Comparison of ENCODE assay signal across 22 cellular contexts in genomic region chr20:23568320-23569011, GRCh38. TPM values are rescaled to one million over a fixed set of nuclear protein-coding genes. Genes with fewer than 3 reads are reported as not detected.
DNase-seq lines count a peak whose midpoint lies in the region; ATAC-seq, FAIRE-seq and TF ChIP-seq lines count a peak whose summit lies in the region.
"Had no signal": no experiment of that assay in that cellular context is flagged by ENCODE, and none has a peak within 500 bp of the region (broad histone marks: within the 10 kb centered on the region; RNA-seq: fewer than 3 reads in every experiment).

Gene CST9L, minus strand, starts transcription at chr20:23568484. Its CDS starts 34 bp downstream, at chr20:23568450.

- TF ChIP-seq CTCF in SK-N-SH (IDR thresholded peaks at IDR 0.05): no peak
- no peak for TF ChIP-seq CTCF in H1 (IDR thresholded peaks at IDR 0.05; ENCODE audit: control extremely low read depth in 1 of 3, insufficient read depth in 1 of 3, low read depth in 1 of 3, low read length in 3 of 3)
- no peak for TF ChIP-seq CTCF in upper lobe of right lung (IDR thresholded peaks at IDR 0.05)
- no peak for TF ChIP-seq CTCF in gastroesophageal sphincter (IDR thresholded peaks at IDR 0.05)

- H4K5ac ChIP-seq in H1 (ENCODE audit: insufficient read length, low read depth, low read length): no peak within 1 kb of the TSS

- intact Hi-C loops in upper lobe of right lung (cut with DNase I): no loop called here

- H4K20me1 ChIP-seq in SK-N-SH (ENCODE audit: insufficient read depth) (no peaks in the 10 kb centered on the region), H1 (replicated peaks in 1 of 2; ENCODE audit: control insufficient read depth in 1 of 2, insufficient read depth in 2 of 2, low read length in 2 of 2) (no peaks in the 10 kb centered on the region)

- H3K79me1 ChIP-seq in H1 (ENCODE audit: low read depth, low read length): no peaks in the 10 kb centered on the region

- TF ChIP-seq POLR2A in H1 (IDR thresholded peaks at IDR 0.05; ENCODE audit: control extremely low read depth in 1 of 2, low read depth in 2 of 2, low read length in 2 of 2): no peak
- no peak for TF ChIP-seq POLR2A in gastroesophageal sphincter (IDR thresholded peaks at IDR 0.05)

- peak within 1 kb of the TSS; percentile 15 for H4K91ac ChIP-seq in H1 (replicated peaks; ENCODE audit: insufficient read length, low read length)

- peak within 1 kb of the TSS; percentile 60; the same call in 1 of the 2 replicates for H2BK12ac ChIP-seq in H1 (ENCODE audit: low read depth, low read length)

- H3K79me2 ChIP-seq in SK-N-SH (ENCODE audit: insufficient read depth) (no peaks in the 10 kb centered on the region), H1 (ENCODE audit: control insufficient read depth in 1 of 2, insufficient read depth in 2 of 2, low read length in 2 of 2) (no peaks in the 10 kb centered on the region)

- no peak within 1 kb of the TSS for H3K56ac ChIP-seq in H1 (replicated peaks; ENCODE audit: insufficient read length, low read depth, low read length)

- no peak within 1 kb of the TSS for H3K4me3 ChIP-seq in SK-N-SH (ENCODE audit: low read depth in 2 of 2, low read length in 1 of 2)
- H3K4me3 ChIP-seq in H1 (ENCODE audit: extremely low read depth in 1 of 4, insufficient read depth in 2 of 4, low read depth in 3 of 4, low read length in 4 of 4): no peak within 1 kb of the TSS
- H3K4me3 ChIP-seq in upper lobe of right lung: no peak within 1 kb of the TSS
- no peak within 1 kb of the TSS for H3K4me3 ChIP-seq in gastroesophageal sphincter
- H3K4me3 ChIP-seq: HAP-1 had no signal

- H3K27me3 ChIP-seq in SK-N-SH (ENCODE audit: insufficient read depth): no peaks in the 10 kb centered on the region
- H3K27me3 ChIP-seq in H1 (replicated peaks in 1 of 4; ENCODE audit: control insufficient read depth in 3 of 4, extremely low read depth in 1 of 4, insufficient read depth in 3 of 4, low read length in 3 of 4): no peaks in the 10 kb centered on the region
- no peaks in the 10 kb centered on the region for H3K27me3 ChIP-seq in upper lobe of right lung
- H3K27me3 ChIP-seq in gastroesophageal sphincter: no peaks in the 10 kb centered on the region

- H3K9me2 ChIP-seq in SK-N-SH: no peaks in the 10 kb centered on the region

- H3K27ac ChIP-seq in SK-N-SH (ENCODE audit: low read depth in 2 of 2, low read length in 1 of 2): no peak within 1 kb of the TSS
- H3K27ac ChIP-seq in H1 (ENCODE audit: low read depth, low read length): no peak within 1 kb of the TSS
- H3K27ac ChIP-seq in upper lobe of right lung: no peak within 1 kb of the TSS
- H3K27ac ChIP-seq in gastroesophageal sphincter: no peak within 1 kb of the TSS
- no peak within 1 kb of the TSS for H3K27ac ChIP-seq in substantia nigra (ENCODE audit: low read depth, low read length, poor library complexity, severe bottlenecking)
- H3K27ac ChIP-seq: 22Rv1, C4-2B had no signal

- H2BK5ac ChIP-seq in H1 (ENCODE audit: low read depth, low read length): no peak within 1 kb of the TSS

- CTCF ChIA-PET in SK-N-SH (lab: Yijun Ruan, JAX): no interaction called here
- CTCF ChIA-PET in H1 (lab: Charles Lee; ENCODE audit: partially characterized antibody): interaction anchor here (1.4 to 1.9 kb wide), 2 partner anchors 18 to 126 kb away, joined by 3 to 5 read pairs; no protein-coding TSS in a partner anchor

- H3K4me1 ChIP-seq in SK-N-SH (ENCODE audit: control insufficient read depth in 1 of 2, insufficient read depth in 2 of 2, low read depth in 1 of 2, low read length in 1 of 2): no peaks in the 10 kb centered on the region
- no peaks in the 10 kb centered on the region; a peak in 1 of 7 replicates for H3K4me1 ChIP-seq in H1 (replicated peaks in 1 of 4; ENCODE audit: control insufficient read depth in 3 of 4, insufficient read depth in 4 of 4, low read length in 3 of 4)
- no peaks in the 10 kb centered on the region for H3K4me1 ChIP-seq in upper lobe of right lung
- no peaks in the 10 kb centered on the region for H3K4me1 ChIP-seq in gastroesophageal sphincter
- H3K4me1 ChIP-seq: HAP-1 had no signal

- H3K4me2 ChIP-seq in SK-N-SH: no peak within 1 kb of the TSS
- H3K4me2 ChIP-seq in H1 (ENCODE audit: insufficient read depth in 1 of 2, low read depth in 2 of 2, low read length in 2 of 2): no peak within 1 kb of the TSS

- DNase-seq in SK-N-SH (peak; percentile 18), H1 (ENCODE audit: low read depth in 1 of 2, low spot score in 2 of 2) (no peak), mesenteric fat pad (ENCODE audit: low spot score) (peak; percentile 62), upper lobe of right lung (peak; percentile 40), substantia nigra (lab: John Stamatoyannopoulos, UW) (no peak)
- DNase-seq: AML-193, DND-41, Karpas-422, NCI-H1417 treated with DMSO at 0.1 percent for 48 hours, NCI-H2029 treated with DMSO at 0.1 percent for 48 hours, NCI-H2171, NCI-H526 had no signal

- H3K23me2 ChIP-seq in H1 (ENCODE audit: low read depth, low read length): no peaks in the 10 kb centered on the region

- no peak for FAIRE-seq in H1 (lab: Jason Lieb, UNC)
- FAIRE-seq: G401.6 had no signal

- no peaks in the 10 kb centered on the region for H3K36me3 ChIP-seq in SK-N-SH (replicated peaks in 1 of 2; ENCODE audit: control insufficient read depth in 1 of 2, insufficient read depth in 2 of 2, low read length in 1 of 2)
- H3K36me3 ChIP-seq in H1 (ENCODE audit: control insufficient read depth in 2 of 4, insufficient read depth in 4 of 4, low read length in 3 of 4): no peaks in the 10 kb centered on the region
- H3K36me3 ChIP-seq in upper lobe of right lung: no peaks in the 10 kb centered on the region
- no peaks in the 10 kb centered on the region for H3K36me3 ChIP-seq in gastroesophageal sphincter
- H3K36me3 ChIP-seq: HAP-1 had no signal

- H3K18ac ChIP-seq in H1 (ENCODE audit: extremely low read depth, low read length): no peak within 1 kb of the TSS

- H2BK120ac ChIP-seq in H1 (replicated peaks; ENCODE audit: low read depth, low read length): no peak within 1 kb of the TSS

- H3K9ac ChIP-seq in SK-N-SH (no peak within 1 kb of the TSS), H1 (replicated peaks in 1 of 4; ENCODE audit: extremely low read depth in 1 of 4, low read depth in 3 of 4, low read length in 3 of 4) (no peak within 1 kb of the TSS)

- TF ChIP-seq EP300 in SK-N-SH (IDR thresholded peaks at IDR 0.05; ENCODE audit: borderline replicate concordance in 1 of 2, low read depth in 1 of 2, low read length in 1 of 2): no peak
- no peak for TF ChIP-seq EP300 in H1 (IDR thresholded peaks at IDR 0.05; ENCODE audit: borderline replicate concordance in 1 of 2, low read depth in 2 of 2, low read length in 2 of 2)
- TF ChIP-seq EP300 in gastroesophageal sphincter (IDR thresholded peaks at IDR 0.05): no peak

- POLR2A ChIA-PET in SK-N-SH (lab: Yijun Ruan, JAX): no interaction called here
- POLR2A ChIA-PET in H1 (lab: Charles Lee; ENCODE audit: partially characterized antibody): no interaction called here

- ATAC-seq in SK-N-SH treated with all-trans-retinoic acid at 6 μM for 48 hours (no peak), upper lobe of right lung (no peak), gastroesophageal sphincter (no peak), HG03439 (IDR thresholded peaks at IDR 0.05; ENCODE audit: unreplicated experiment) (no peak)

- H3K14ac ChIP-seq in H1 (ENCODE audit: insufficient read length): no peak within 1 kb of the TSS

- H2AK5ac ChIP-seq in H1 (ENCODE audit: low read depth, low read length): no peak within 1 kb of the TSS

- no peaks in the 10 kb centered on the region for H3F3A ChIP-seq in SK-N-SH (replicated peaks; ENCODE audit: insufficient read depth)

- no peak within 1 kb of the TSS for H2AFZ ChIP-seq in SK-N-SH (ENCODE audit: low read depth)
- H2AFZ ChIP-seq in H1 (ENCODE audit: low read length): no peak within 1 kb of the TSS

- H2BK20ac ChIP-seq in H1 (ENCODE audit: low read length): no peak within 1 kb of the TSS

- no peak within 1 kb of the TSS; the same call in 1 of the 2 replicates for H2BK15ac ChIP-seq in H1 (ENCODE audit: low read length)

- no peak for TF ChIP-seq RAD21 in SK-N-SH (IDR thresholded peaks at IDR 0.05; ENCODE audit: low read length)
- no peak for TF ChIP-seq RAD21 in H1 (IDR thresholded peaks at IDR 0.05 in 1 of 2, conservative IDR thresholded peaks at IDR 0.05 in 1 of 2; ENCODE audit: low read depth in 2 of 2, low read length in 2 of 2)

- no peak within 1 kb of the TSS for H4K8ac ChIP-seq in H1 (ENCODE audit: extremely low read depth, insufficient read depth, low read length)

- 9% methylated on average over 10 of the region's 11 CpGs for WGBS in SK-N-SH (ENCODE audit: low lambda C conversion rate)
- 93% methylated on average over 11 of the region's 11 CpGs; no CpG with 5 or more reads in 1 of the 2 experiments for WGBS in H1 (ENCODE audit: extremely low coverage in 1 of 2, insufficient coverage in 1 of 2, insufficient read length in 1 of 2, insufficient replicate concordance in 2 of 2, low coverage in 1 of 2, low lambda C conversion rate in 2 of 2, missing lambda C conversion rate in 1 of 2), 2 experiments
- 46 to 87% methylated on average over 3 to 4 of the region's 11 CpGs for WGBS in gastroesophageal sphincter (ENCODE audit: low coverage in 1 of 2), 2 donors

- no peak within 1 kb of the TSS for H3K4ac ChIP-seq in H1 (replicated peaks; ENCODE audit: insufficient read length, low read depth, low read length)

- H3K23ac ChIP-seq in H1 (ENCODE audit: insufficient read length): no peak within 1 kb of the TSS

- H3K9me3 ChIP-seq in SK-N-SH (no peaks in the 10 kb centered on the region), H1 (ENCODE audit: insufficient read depth in 2 of 2, low read depth in 1 of 2, low read length in 1 of 2) (no peaks in the 10 kb centered on the region), upper lobe of right lung (no peaks in the 10 kb centered on the region), gastroesophageal sphincter (no peaks in the 10 kb centered on the region)
- H3K9me3 ChIP-seq: HAP-1 had no signal

TF ChIP-seq in SK-N-SH treated with all-trans-retinoic acid at 6 μM for 48 hours, 23 proteins besides CTCF, POLR2A, EP300 and RAD21 (continues in another document):
- no peak for TF ChIP-seq ZNF8 (CRISPR knock-in tag; IDR thresholded peaks at IDR 0.05)

TF ChIP-seq in H1, 55 proteins besides CTCF, POLR2A, EP300 and RAD21 (continues in another document):
- no peak for TF ChIP-seq RXRA (IDR thresholded peaks at IDR 0.05; ENCODE audit: insufficient read depth, low read depth, low read length)

RNA-seq across cellular contexts. Expression of gene CST9L, which starts in this region (rescaled TPM):
- polyA plus RNA-seq in SK-N-SH (2012; rRNA removed) (not detected in 2 replicates), H1 (2011; rRNA removed) (not detected in 2 replicates)
- not detected in 2 replicates for polyA plus RNA-seq in SK-N-SH (2012; cell fraction: cytosol; rRNA removed)
- polyA plus RNA-seq in SK-N-SH (2012; cell fraction: nucleus; rRNA removed): not detected in 2 replicates
- total RNA-seq in H1 (2021; fragmentation: NEBNext Ultra II Directional; extraction: Animal tissue kit (Norgen Biotek cat#: 25700)): not detected in 2 replicates
- not detected for polyA plus RNA-seq in H1 (2011; cell fraction: cytosol; rRNA removed)
- polyA plus RNA-seq in H1 (2011; cell fraction: nucleus; rRNA removed): not detected
- polyA plus RNA-seq in H1 (2012, experiment 1 of 2): not detected in 4 replicates
- polyA plus RNA-seq in H1 (2012, experiment 2 of 2): not detected
- polyA plus RNA-seq in H1 (2013, experiment 1 of 2): not detected
- polyA plus RNA-seq in H1 (2013, experiment 2 of 2): not detected
- not detected in 2 replicates for polyA minus RNA-seq in H1 (2011; rRNA and poly(A)+ RNA removed)
- not detected for polyA minus RNA-seq in H1 (2011; cell fraction: cytosol; rRNA and poly(A)+ RNA removed)
- polyA minus RNA-seq in H1 (2011; cell fraction: nucleus; rRNA and poly(A)+ RNA removed): not detected
- total RNA-seq in mesenteric fat pad (not detected), upper lobe of right lung (not detected), gastroesophageal sphincter (not detected)
- total RNA-seq: HT-29, MCF 10A had no signal
- polyA plus RNA-seq: IgD-negative memory B cell had no signal

Comparison
In these comparisons a context has a peak if more than half of its experiments do, and no peak if none do; other contexts are left out.
1. Peak in DNase-seq in SK-N-SH; RNA of the gene not detected or under 1 TPM.
2. Peak in DNase-seq in mesenteric fat pad; RNA of the gene not detected or under 1 TPM.
3. Peak in DNase-seq in upper lobe of right lung; RNA of the gene not detected or under 1 TPM.